ENCODE assay signal across 25 cellular contexts in the genomic region with DNA sequence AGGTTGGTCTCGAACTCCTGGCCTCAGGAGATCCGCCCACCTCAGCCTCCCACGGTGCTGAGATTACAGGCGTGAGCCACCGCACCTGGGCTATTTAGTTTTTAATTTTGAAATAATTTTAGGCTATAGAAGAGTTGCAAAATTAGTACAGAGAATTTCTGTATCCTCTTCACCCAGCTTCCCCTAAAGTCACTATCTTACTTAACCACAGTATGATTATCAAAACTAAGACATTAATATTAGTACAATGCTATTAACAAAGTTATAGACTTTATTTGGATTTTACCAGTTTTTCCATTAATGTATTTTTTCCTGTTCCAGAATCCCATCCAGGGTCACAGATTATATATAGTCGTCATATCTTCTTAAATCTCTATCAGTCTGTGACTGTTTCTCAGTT.
A peak's percentile ranks its signal among the peaks of the same experiment; 100 is the strongest.
DNase-seq lines count a peak whose midpoint lies in the region; ATAC-seq, FAIRE-seq and TF ChIP-seq lines count a peak whose summit lies in the region.
"Had no signal": no experiment of that assay in that cellular context is flagged by ENCODE, and none has a peak within 500 bp of the region (broad histone marks: within the 10 kb centered on the region; RNA-seq: fewer than 3 reads in every experiment).

No MANE protein-coding gene starts in this region.

- DNase-seq in A549 (ENCODE audit: low read depth in 1 of 2, low spot score in 1 of 2) (no peak), endodermal cell (no peak), neural progenitor cell (ENCODE audit: low spot score) (no peak), left lobe of liver (ENCODE audit: low spot score) (no peak)
- no peak for DNase-seq in effector memory CD8-positive, alpha-beta T cell
- DNase-seq in activated CD4-positive, alpha-beta T cell treated with anti-CD3 and anti-CD28 coated beads for 4 hours: no peak
- DNase-seq: ACHN; BE2C; Calu3; DND-41; HFFc6; IMR-90; KG1; NCI-H1105 treated with DMSO at 0.1 percent for 48 hours; NCI-H1930; NCI-H446; NK-92 treated with Interleukin-12 subunit alpha and Interleukin-12 subunit beta, amount 100 ng/mL, for 24 hours; PC-9 had no signal

- H3K79me2 ChIP-seq in neural progenitor cell (ENCODE audit: low read depth): no peaks in the 10 kb centered on the region

- no peak overlapping the region for H3K9ac ChIP-seq in HUES64 (ENCODE audit: low read depth, low read length)
- no peak overlapping the region for H3K9ac ChIP-seq in endodermal cell (ENCODE audit: extremely low read depth, low read length, poor library complexity, severe bottlenecking)
- H3K9ac ChIP-seq in neural progenitor cell: no peak overlapping the region

- peak overlapping the region; percentile 34 for H3K4me3 Mint-ChIP-seq in endodermal cell
- H3K4me3 Mint-ChIP-seq in neural progenitor cell: no peak overlapping the region
- no peak overlapping the region for H3K4me3 Mint-ChIP-seq in effector memory CD8-positive, alpha-beta T cell
- H3K4me3 Mint-ChIP-seq: HFFc6 had no signal

- H3K4me3 ChIP-seq in A549: no peak overlapping the region
- no peak overlapping the region for H3K4me3 ChIP-seq in HUES64 (ENCODE audit: low read length)
- H3K4me3 ChIP-seq in endodermal cell (ENCODE audit: low read length): peak overlapping the region; percentile 38
- H3K4me3 ChIP-seq in neural progenitor cell: no peak overlapping the region
- H3K4me3 ChIP-seq: MG63, PC-9, SJSA1 had no signal

- peaks cover 20% of the 10 kb centered on the region for H3K4me1 Mint-ChIP-seq in endodermal cell
- peaks cover 34% of the 10 kb centered on the region for H3K4me1 Mint-ChIP-seq in neural progenitor cell
- H3K4me1 Mint-ChIP-seq in effector memory CD8-positive, alpha-beta T cell (ENCODE audit: low read depth in 2 of 2): no peaks in the 10 kb centered on the region

- no peak for ATAC-seq in A549
- no peak for ATAC-seq in effector memory CD8-positive, alpha-beta T cell (replicated peaks)
- ATAC-seq in left lobe of liver: no peak
- ATAC-seq: Right ventricle myocardium inferior had no signal

- H2AFZ ChIP-seq in neural progenitor cell (replicated peaks): peak overlapping the region; percentile 99
- H2AFZ ChIP-seq: PC-9 had no signal

- H3K9me3 Mint-ChIP-seq in endodermal cell: no peaks in the 10 kb centered on the region
- H3K9me3 Mint-ChIP-seq in neural progenitor cell: peaks cover 2% of the 10 kb centered on the region
- H3K9me3 Mint-ChIP-seq in effector memory CD8-positive, alpha-beta T cell: no peaks in the 10 kb centered on the region

- no peaks in the 10 kb centered on the region for H4K20me1 ChIP-seq in neural progenitor cell (ENCODE audit: low read depth)

- H3K27ac Mint-ChIP-seq in endodermal cell (peak overlapping the region; percentile 95), neural progenitor cell (peak overlapping the region; percentile 94)
- no peak overlapping the region for H3K27ac Mint-ChIP-seq in effector memory CD8-positive, alpha-beta T cell
- H3K27ac Mint-ChIP-seq: HFFc6 had no signal

- TF ChIP-seq CTCF in A549 (IDR thresholded peaks at IDR 0.05): no peak
- TF ChIP-seq CTCF in endodermal cell (conservative IDR thresholded peaks at IDR 0.05): no peak
- no peak for TF ChIP-seq CTCF in neural progenitor cell (IDR thresholded peaks at IDR 0.05)

- H3K36me3 ChIP-seq in HUES64 (ENCODE audit: insufficient read depth, low read length) (no peaks in the 10 kb centered on the region), endodermal cell (ENCODE audit: control insufficient read depth, insufficient read depth, low read length) (no peaks in the 10 kb centered on the region), neural progenitor cell (no peaks in the 10 kb centered on the region)
- H3K36me3 ChIP-seq: BE2C, MG63, SJSA1 had no signal

- peak; percentile 28 for FAIRE-seq in A549 (lab: Jason Lieb, UNC)
- FAIRE-seq: GM12892, GM19239 had no signal

- H3K4me2 ChIP-seq in A549: no peak overlapping the region
- H3K4me2 ChIP-seq in neural progenitor cell: peak overlapping the region; percentile 71
- H3K4me2 ChIP-seq: PC-9 had no signal

- no peak for TF ChIP-seq EP300 in A549 (IDR thresholded peaks at IDR 0.05)

- peaks cover 1% of the 10 kb centered on the region for H3K27me3 Mint-ChIP-seq in endodermal cell (ENCODE audit: insufficient read depth)
- peaks cover 2% of the 10 kb centered on the region for H3K27me3 Mint-ChIP-seq in neural progenitor cell (ENCODE audit: insufficient read depth, low read depth)
- peaks cover 18 to 30% of the 10 kb centered on the region in 2 donors for H3K27me3 Mint-ChIP-seq in effector memory CD8-positive, alpha-beta T cell

- H3K27ac ChIP-seq in A549: no peak overlapping the region
- peak overlapping the region; percentile 80 for H3K27ac ChIP-seq in HUES64 (ENCODE audit: low read depth, low read length)
- H3K27ac ChIP-seq in endodermal cell (ENCODE audit: low read depth, low read length): no peak overlapping the region
- H3K27ac ChIP-seq in neural progenitor cell: no peak overlapping the region
- H3K27ac ChIP-seq: 22Rv1, PC-9, SJSA1 had no signal

- H3K9me3 ChIP-seq in A549 (no peaks in the 10 kb centered on the region), HUES64 (ENCODE audit: insufficient read depth, low read depth, low read length) (no peaks in the 10 kb centered on the region), endodermal cell (ENCODE audit: control insufficient read depth, low read length) (no peaks in the 10 kb centered on the region), neural progenitor cell (ENCODE audit: low read depth) (no peaks in the 10 kb centered on the region)
- H3K9me3 ChIP-seq: BE2C, MG63, SJSA1 had no signal

- POLR2A ChIA-PET in A549 (lab: Yijun Ruan, JAX): no interaction called here

- peaks cover 17% of the 10 kb centered on the region for H3F3A ChIP-seq in neural progenitor cell (ENCODE audit: low read depth)

- H3K27me3 ChIP-seq in HUES64 (ENCODE audit: insufficient read depth, low read length) (no peaks in the 10 kb centered on the region), endodermal cell (ENCODE audit: control insufficient read depth, insufficient read depth, low read length, poor library complexity, severe bottlenecking) (no peaks in the 10 kb centered on the region), neural progenitor cell (no peaks in the 10 kb centered on the region)
- H3K27me3 ChIP-seq: BE2C, SJSA1 had no signal

- CTCF ChIA-PET in A549 (lab: Yijun Ruan, JAX): interaction anchor here (1.2 to 1.7 kb wide), 2 partner anchors 154 to 262 kb away, joined by 3 to 4 read pairs; no protein-coding TSS in a partner anchor

- TF ChIP-seq RAD21 in A549 (conservative IDR thresholded peaks at IDR 0.05 in 1 of 2, IDR thresholded peaks at IDR 0.05 in 1 of 2): no peak

- H3K36me3 Mint-ChIP-seq in endodermal cell (ENCODE audit: low read depth) (no peaks in the 10 kb centered on the region), neural progenitor cell (no peaks in the 10 kb centered on the region)
- H3K36me3 Mint-ChIP-seq in effector memory CD8-positive, alpha-beta T cell (ENCODE audit: insufficient read depth): no peaks in the 10 kb centered on the region

- 52% methylated on average over 6 of the region's 6 CpGs for WGBS in A549 (ENCODE audit: missing lambda C conversion rate)
- 85% methylated on average over 5 of the region's 6 CpGs for WGBS in HUES64
- 83 to 89% methylated on average over 3 to 6 of the region's 6 CpGs for WGBS in endodermal cell (ENCODE audit: insufficient coverage in 1 of 2, insufficient read length in 1 of 2), 2 experiments

- no peak for TF ChIP-seq POLR2A in A549 (IDR thresholded peaks at IDR 0.05; ENCODE audit: low read length)

- no peaks in the 10 kb centered on the region for H3K4me1 ChIP-seq in A549
- peaks cover 31% of the 10 kb centered on the region for H3K4me1 ChIP-seq in HUES64 (ENCODE audit: insufficient read depth, low read length)
- peaks cover 9% of the 10 kb centered on the region for H3K4me1 ChIP-seq in endodermal cell (ENCODE audit: control insufficient read depth, insufficient read depth, low read length)
- H3K4me1 ChIP-seq in neural progenitor cell: peaks cover 23% of the 10 kb centered on the region
- H3K4me1 ChIP-seq: SJSA1 had no signal

TF ChIP-seq in A549, 52 proteins besides CTCF, POLR2A, EP300 and RAD21 (continues in another document):
- no peak for TF ChIP-seq CHD2 (IDR thresholded peaks at IDR 0.05; ENCODE audit: low read length, partially characterized antibody)
- TF ChIP-seq MAZ (IDR thresholded peaks at IDR 0.05; ENCODE audit: borderline replicate concordance, low read depth, low read length): no peak
- TF ChIP-seq, protein P1, sequence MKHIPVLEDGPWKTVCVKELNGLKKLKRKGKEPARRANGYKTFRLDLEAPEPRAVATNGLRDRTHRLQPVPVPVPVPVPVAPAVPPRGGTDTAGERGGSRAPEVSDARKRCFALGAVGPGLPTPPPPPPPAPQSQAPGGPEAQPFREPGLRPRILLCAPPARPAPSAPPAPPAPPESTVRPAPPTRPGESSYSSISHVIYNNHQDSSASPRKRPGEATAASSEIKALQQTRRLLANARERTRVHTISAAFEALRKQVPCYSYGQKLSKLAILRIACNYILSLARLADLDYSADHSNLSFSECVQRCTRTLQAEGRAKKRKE (CRISPR knock-in tag; IDR thresholded peaks at IDR 0.05; ENCODE audit: low read depth): no peak
- no peak for TF ChIP-seq POLR2AphosphoS2 (conservative IDR thresholded peaks at IDR 0.05; ENCODE audit: low read length)
- TF ChIP-seq ZNF302 (CRISPR knock-in tag; IDR thresholded peaks at IDR 0.05): no peak
- no peak for TF ChIP-seq SREBF2 (IDR thresholded peaks at IDR 0.05)
- TF ChIP-seq PHF8 (IDR thresholded peaks at IDR 0.05; ENCODE audit: borderline replicate concordance, low read depth): no peak
- no peak for TF ChIP-seq GATA3 (IDR thresholded peaks at IDR 0.05; ENCODE audit: borderline replicate concordance)
- TF ChIP-seq, protein P2, sequence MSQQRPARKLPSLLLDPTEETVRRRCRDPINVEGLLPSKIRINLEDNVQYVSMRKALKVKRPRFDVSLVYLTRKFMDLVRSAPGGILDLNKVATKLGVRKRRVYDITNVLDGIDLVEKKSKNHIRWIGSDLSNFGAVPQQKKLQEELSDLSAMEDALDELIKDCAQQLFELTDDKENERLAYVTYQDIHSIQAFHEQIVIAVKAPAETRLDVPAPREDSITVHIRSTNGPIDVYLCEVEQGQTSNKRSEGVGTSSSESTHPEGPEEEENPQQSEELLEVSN (IDR thresholded peaks at IDR 0.05; ENCODE audit: borderline replicate concordance, low read depth): no peak
- TF ChIP-seq HDAC2 (IDR thresholded peaks at IDR 0.05): no peak
- TF ChIP-seq, protein P3, sequence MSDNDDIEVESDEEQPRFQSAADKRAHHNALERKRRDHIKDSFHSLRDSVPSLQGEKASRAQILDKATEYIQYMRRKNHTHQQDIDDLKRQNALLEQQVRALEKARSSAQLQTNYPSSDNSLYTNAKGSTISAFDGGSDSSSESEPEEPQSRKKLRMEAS (IDR thresholded peaks at IDR 0.05): no peak

Comparison
In these comparisons a context has a peak if more than half of its experiments do, and no peak if none do; other contexts are left out.
1. H3K27ac Mint-ChIP-seq: peak in endodermal cell (single experiment) and neural progenitor cell (single experiment); none in effector memory CD8-positive, alpha-beta T cell (0 of 2).